Comparison of ENCODE assay signal across 13 cellular contexts in the genomic region with DNA sequence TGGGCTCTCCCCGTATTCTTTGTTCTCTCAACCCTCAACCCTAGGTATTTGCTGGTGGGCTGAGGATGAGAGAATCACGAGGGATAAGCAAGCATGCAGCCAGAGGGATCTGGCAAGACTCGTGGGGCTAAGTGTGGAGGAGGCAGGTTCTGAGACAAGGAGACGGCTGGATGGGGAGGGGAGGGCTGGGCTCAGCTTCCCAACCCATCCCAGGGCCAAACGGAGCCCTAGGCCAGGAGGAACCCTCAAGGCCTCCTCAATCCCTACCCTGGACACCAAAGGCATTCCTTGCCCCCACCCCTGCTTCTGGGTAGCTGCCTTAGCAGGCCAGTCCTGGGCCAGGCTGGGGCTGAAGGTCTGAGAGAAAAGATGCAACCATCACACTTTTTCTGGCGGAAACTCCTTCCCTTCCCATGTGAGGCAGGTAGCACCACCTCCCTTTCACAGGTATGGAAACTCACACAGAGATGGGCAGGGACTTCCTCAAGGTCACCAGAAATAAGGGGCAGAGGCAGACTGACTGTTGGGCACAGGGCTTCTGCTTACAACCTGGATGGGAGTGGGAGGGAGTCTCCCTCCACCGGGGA. TPM values are rescaled to one million over a fixed set of nuclear protein-coding genes. Genes with fewer than 3 reads are reported as not detected.
DNase-seq lines count a peak whose midpoint lies in the region; ATAC-seq and TF ChIP-seq lines count a peak whose summit lies in the region.
"Had no signal": no experiment of that assay in that cellular context is flagged by ENCODE, and none has a peak within 500 bp of the region (broad histone marks: within the 10 kb centered on the region; RNA-seq: fewer than 3 reads in every experiment).

No MANE protein-coding gene starts in this region.

- in situ Hi-C loops in GM13977 (cut with MboI; ENCODE audit: low pct_unique_long_range_greater_than_20kb, low sequenced_read_pairs, unreplicated experiment): no loop called here

- TF ChIP-seq POLR2A in ovary (IDR thresholded peaks at IDR 0.05): no peak

- H3K9me3 ChIP-seq in BLaER1: no peaks in the 10 kb centered on the region
- no peaks in the 10 kb centered on the region for H3K9me3 ChIP-seq in MM.1S (replicated peaks; ENCODE audit: insufficient read depth, low read length)
- no peaks in the 10 kb centered on the region for H3K9me3 ChIP-seq in ovary

- no peak for TF ChIP-seq CTCF in MM.1S (IDR thresholded peaks at IDR 0.05; ENCODE audit: low read length)
- TF ChIP-seq CTCF in dorsolateral prefrontal cortex (IDR thresholded peaks at IDR 0.05 in 54 of 56, conservative IDR thresholded peaks at IDR 0.05 in 2 of 56; ENCODE audit: low read depth in 1 of 56, partially characterized antibody in 56 of 56): no peak
- TF ChIP-seq CTCF in ovary (IDR thresholded peaks at IDR 0.05): no peak
- no peak for TF ChIP-seq CTCF in GM13977 (IDR thresholded peaks at IDR 0.05; ENCODE audit: extremely low read depth, insufficient read depth, missing control alignments)

- peaks cover 98% of the 10 kb centered on the region for H3K79me2 ChIP-seq in MM.1S (ENCODE audit: low read length)

- DNase-seq in MM.1S (peak; percentile 7), dorsolateral prefrontal cortex (no peak), ovary (peak in 3 of 5 donors; percentile 59 to 66 (median 63)), NCI-H1930 (lab: John Stamatoyannopoulos, UW) (no peak), SHP77 (lab: John Stamatoyannopoulos, UW) (no peak), GM13977 (ENCODE audit: low spot score) (no peak)
- DNase-seq: activated CD8-positive, alpha-beta memory T cell treated with anti-CD3 and anti-CD28 coated beads, Interleukin-2, amount 50 U/mL, for 48 hours; erythroblast; NCI-H187 treated with DMSO at 0.1 percent for 48 hours; stimulated activated CD4-positive, alpha-beta T cell treated with anti-CD3 and anti-CD28 coated beads, Interleukin-1b, Interleukin-23, amount 100 ng/mL, for 48 hours; trophoblast cell had no signal

- H3K9ac ChIP-seq in BLaER1: peak overlapping the region; percentile 100
- peak overlapping the region; percentile 24; the same call in 1 of the 2 replicates for H3K9ac ChIP-seq in MM.1S (ENCODE audit: low read length)

- TF ChIP-seq EP300 in ovary (IDR thresholded peaks at IDR 0.05): no peak

- H4K20me1 ChIP-seq in BLaER1: peaks cover 55% of the 10 kb centered on the region
- no peaks in the 10 kb centered on the region for H4K20me1 ChIP-seq in MM.1S (ENCODE audit: insufficient read depth, low read length)

- intact Hi-C loops in dorsolateral prefrontal cortex (cut with DNase I) (loop anchor here (5.0 kb wide), 2 partner anchors 88 to 108 kb away; a partner anchor contains a TSS), ovary (cut with DNase I) (no loop called here)

- H3K4me2 ChIP-seq in BLaER1: peak overlapping the region; percentile 98
- peak overlapping the region; percentile 90 for H3K4me2 ChIP-seq in MM.1S (ENCODE audit: low read depth, low read length)

- H3K4me1 ChIP-seq in BLaER1 (peaks cover 84% of the 10 kb centered on the region), MM.1S (ENCODE audit: low read length) (peaks cover 86% of the 10 kb centered on the region), ovary (ENCODE audit: insufficient read depth) (peaks cover 73% of the 10 kb centered on the region)

- H3K27ac ChIP-seq in BLaER1 (peak overlapping the region; percentile 100), MM.1S (ENCODE audit: low read length) (peak overlapping the region; percentile 83), dorsolateral prefrontal cortex (peak overlapping the region; percentile 34 to 100 (median 99)), ovary (peak overlapping the region in 1 of 2 donors; percentile 7)

- H3K36me3 ChIP-seq in BLaER1: peaks cover 44% of the 10 kb centered on the region
- 0 out of 2 replicates have a peak, but pooled peaks cover 8% of the 10 kb centered on the region for H3K36me3 ChIP-seq in MM.1S (replicated peaks; ENCODE audit: insufficient read depth, low read length)
- H3K36me3 ChIP-seq in ovary: no peaks in the 10 kb centered on the region

- H3K4me3 ChIP-seq in BLaER1: peak overlapping the region; percentile 100
- H3K4me3 ChIP-seq in MM.1S (ENCODE audit: low read length): no peak overlapping the region
- H3K4me3 ChIP-seq in dorsolateral prefrontal cortex: peak overlapping the region in 33 of 59 donors; percentile 2 to 99 (median 24)
- peak overlapping the region; percentile 3 for H3K4me3 ChIP-seq in ovary

- peaks cover 98% of the 10 kb centered on the region for H3F3A ChIP-seq in MM.1S (ENCODE audit: insufficient read depth, low read length)

- ATAC-seq in GM18868 (IDR thresholded peaks at IDR 0.05; ENCODE audit: unreplicated experiment): no peak

- no peaks in the 10 kb centered on the region for H3K9me2 ChIP-seq in MM.1S (replicated peaks; ENCODE audit: insufficient read depth, low read length)

- 18 to 21% (median 19%) methylated on average over 7 of the region's 7 CpGs for WGBS in ovary, 3 donors

- no peaks in the 10 kb centered on the region for H3K27me3 ChIP-seq in BLaER1
- H3K27me3 ChIP-seq in MM.1S (replicated peaks; ENCODE audit: insufficient read depth, low read length): no peaks in the 10 kb centered on the region
- H3K27me3 ChIP-seq in dorsolateral prefrontal cortex: no peaks in the 10 kb centered on the region
- no peaks in the 10 kb centered on the region for H3K27me3 ChIP-seq in ovary

- H2AFZ ChIP-seq in MM.1S (ENCODE audit: low read length): no peak overlapping the region

RNA-seq across cellular contexts. Expression of a gene that starts 6.2 kb away (rescaled TPM):
- total RNA-seq in dorsolateral prefrontal cortex: 100 to 1,000 TPM in 40 of 120 experiments, 10 to 100 TPM in 80; 63.8 to 123 (median 93.8) TPM
- 10 to 100 TPM; 30.0 to 96.6 (median 64.0) TPM for total RNA-seq in ovary
- 10 to 100 TPM; 33.0 to 40.1 TPM for polyA plus RNA-seq in ovary

Comparison
In these comparisons a context has a peak if more than half of its experiments do, and no peak if none do; other contexts are left out.
1. DNase-seq: peak in MM.1S (single experiment) and ovary (3 of 5); none in dorsolateral prefrontal cortex (0 of 10), NCI-H1930 (0 of 2), SHP77 (0 of 2) and GM13977 (single experiment).
2. intact Hi-C loops: an anchor here in dorsolateral prefrontal cortex (5.0 kb wide); none called in ovary.